ENCODE assay signal across 9 cellular contexts in the genomic region with DNA sequence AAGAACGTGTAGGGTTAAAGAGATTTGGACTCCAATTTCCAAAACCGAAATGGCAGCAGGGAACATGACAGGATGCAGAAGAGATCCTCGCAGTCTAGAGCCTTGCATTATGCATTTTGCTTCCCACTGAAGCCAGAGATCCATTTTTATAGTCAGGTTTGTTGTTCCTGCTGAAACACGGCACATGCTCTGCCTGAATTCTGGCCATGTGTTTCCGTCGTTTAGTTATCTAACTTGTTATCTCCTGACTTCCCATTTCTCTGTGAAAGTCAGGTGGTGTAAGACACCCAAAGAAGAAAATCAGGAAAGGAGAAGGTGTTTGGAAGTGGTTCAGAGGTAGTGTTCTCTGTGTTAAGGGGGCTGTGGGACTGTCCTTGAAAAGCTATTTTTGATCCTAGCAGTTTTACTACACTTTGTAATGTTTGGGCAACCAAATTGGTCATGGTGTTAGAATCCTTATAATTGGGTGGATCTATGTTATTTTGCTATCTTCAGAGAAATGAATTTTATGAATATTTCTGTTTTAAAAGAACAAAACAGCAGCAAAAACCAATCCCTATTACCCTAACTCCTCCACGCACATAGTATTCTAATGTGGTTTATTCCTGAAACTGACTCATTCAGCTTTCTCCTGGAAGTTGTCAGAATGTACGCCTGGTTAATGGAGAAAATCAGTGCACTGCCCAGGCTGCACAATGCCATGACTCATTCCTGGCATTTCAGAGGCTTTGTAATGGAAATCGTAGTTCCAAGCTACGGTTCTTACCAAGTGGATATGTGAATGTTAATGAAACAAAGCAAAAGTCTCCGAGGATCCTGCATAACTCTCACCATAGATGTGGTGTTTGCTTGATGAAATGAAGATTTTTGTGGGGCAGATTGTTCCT.
DNase-seq lines count a peak whose midpoint lies in the region; ATAC-seq and TF ChIP-seq lines count a peak whose summit lies in the region.
"Had no signal": no experiment of that assay in that cellular context is flagged by ENCODE, and none has a peak within 500 bp of the region (broad histone marks: within the 10 kb centered on the region; RNA-seq: fewer than 3 reads in every experiment).

No MANE protein-coding gene starts in this region.

- peak; percentile 75 for DNase-seq in HS-27A (ENCODE audit: low read depth)
- peak; percentile 93 for DNase-seq in mammary epithelial cell
- peak; percentile 96 for DNase-seq in iris pigment epithelial cell (ENCODE audit: low read depth)
- DNase-seq in stromal cell of bone marrow (ENCODE audit: low read depth), result peak; percentile 96
- DNase-seq in cortex of kidney (lab: John Stamatoyannopoulos, UW), result no peak
- no peak for DNase-seq in CD8-positive, alpha-beta T cell
- no peak for DNase-seq in T-cell
- DNase-seq: activated CD4-positive, alpha-beta memory T cell treated with anti-CD3 and anti-CD28 coated beads for 36 hours had no signal

- H3K36me3 Mint-ChIP-seq in CD8-positive, alpha-beta T cell, result no peaks in the 10 kb centered on the region
- no peaks in the 10 kb centered on the region for H3K36me3 Mint-ChIP-seq in T-cell
- H3K36me3 Mint-ChIP-seq: activated CD4-positive, alpha-beta memory T cell treated with anti-CD3 and anti-CD28 coated beads for 36 hours had no signal

- H3K79me2 ChIP-seq in mammary epithelial cell (ENCODE audit: insufficient read depth, low read length), result peaks cover 53% of the 10 kb centered on the region

- peaks cover 17% of the 10 kb centered on the region for H3K27me3 Mint-ChIP-seq in CD8-positive, alpha-beta T cell (ENCODE audit: low read depth)
- H3K27me3 Mint-ChIP-seq in T-cell, result peaks cover 0 to 3% of the 10 kb centered on the region in 2 donors
- H3K27me3 Mint-ChIP-seq: activated CD4-positive, alpha-beta memory T cell treated with anti-CD3 and anti-CD28 coated beads for 36 hours had no signal

- peak overlapping the region; percentile 86 for H3K4me2 ChIP-seq in mammary epithelial cell (ENCODE audit: insufficient read depth, low read depth, low read length)

- intact Hi-C loops in mammary epithelial cell (cut with micrococcal nuclease), result loop anchor here (5.0 kb wide), 1 partner anchor 85 kb away; no protein-coding TSS in a partner anchor
- intact Hi-C loops in CD8-positive, alpha-beta T cell (cut with DNase I, micrococcal nuclease), result no loop called here

- TF ChIP-seq CTCF in mammary epithelial cell (conservative IDR thresholded peaks at IDR 0.05 in 1 of 2, IDR thresholded peaks at IDR 0.05 in 1 of 2; ENCODE audit: extremely low read depth in 1 of 2, insufficient read depth in 1 of 2, low read depth in 1 of 2, low read length in 2 of 2), result no peak
- no peak for TF ChIP-seq CTCF in CD8-positive, alpha-beta T cell (IDR thresholded peaks at IDR 0.05)

- H3K4me1 ChIP-seq in mammary epithelial cell (ENCODE audit: insufficient read depth, low read length), result peaks cover 32% of the 10 kb centered on the region
- no peaks in the 10 kb centered on the region for H3K4me1 ChIP-seq in CD8-positive, alpha-beta T cell (ENCODE audit: insufficient read depth, low read length)

- dilution Hi-C loops in mammary epithelial cell (cut with HindIII; ENCODE audit: low sequenced_read_pairs), result no loop called here

- BruUV-seq in mammary epithelial cell (replicated peaks; lab: Mats Ljungman, UMichigan), result TSS peak; percentile 54

- no peaks in the 10 kb centered on the region for H3K9me3 Mint-ChIP-seq in CD8-positive, alpha-beta T cell
- H3K9me3 Mint-ChIP-seq in T-cell, result no peaks in the 10 kb centered on the region
- H3K9me3 Mint-ChIP-seq: activated CD4-positive, alpha-beta memory T cell treated with anti-CD3 and anti-CD28 coated beads for 36 hours had no signal

- ATAC-seq in CD8-positive, alpha-beta T cell, result no peak
- ATAC-seq in T-cell (replicated peaks in 1 of 4) (no peak), GM21576 (IDR thresholded peaks at IDR 0.05; ENCODE audit: unreplicated experiment) (no peak)

- POLR2A ChIA-PET in CD8-positive, alpha-beta T cell (lab: Charles Lee), result no interaction called here
- POLR2A ChIA-PET in T-cell (lab: Charles Lee), result no interaction called here

- peak overlapping the region in 2 of 3 experiments; percentile 14 for H3K4me3 ChIP-seq in mammary epithelial cell (replicated peaks in 1 of 3; ENCODE audit: insufficient read depth in 1 of 3, low read depth in 2 of 3, low read length in 3 of 3)
- no peak overlapping the region for H3K4me3 ChIP-seq in CD8-positive, alpha-beta T cell (ENCODE audit: low read depth, low read length)

- in situ Hi-C loops in mammary epithelial cell (cut with MboI; ENCODE audit: low sequenced_read_pairs in 2 of 2), result no loop called here

- H3K27ac Mint-ChIP-seq in CD8-positive, alpha-beta T cell, result no peak overlapping the region
- no peak overlapping the region for H3K27ac Mint-ChIP-seq in T-cell
- H3K27ac Mint-ChIP-seq: activated CD4-positive, alpha-beta memory T cell treated with anti-CD3 and anti-CD28 coated beads for 36 hours had no signal

- 38% methylated on average over 11 of the region's 11 CpGs for WGBS in mammary epithelial cell (ENCODE audit: low coverage, missing lambda C conversion rate)

- H3K4me3 Mint-ChIP-seq in CD8-positive, alpha-beta T cell, result no peak overlapping the region
- no peak overlapping the region for H3K4me3 Mint-ChIP-seq in T-cell
- H3K4me3 Mint-ChIP-seq: activated CD4-positive, alpha-beta memory T cell treated with anti-CD3 and anti-CD28 coated beads for 36 hours had no signal

- no peaks in the 10 kb centered on the region for H4K20me1 ChIP-seq in mammary epithelial cell (ENCODE audit: insufficient read depth, low read length)

- H3K36me3 ChIP-seq in mammary epithelial cell (ENCODE audit: insufficient read depth, low read length), result no peaks in the 10 kb centered on the region
- no peaks in the 10 kb centered on the region for H3K36me3 ChIP-seq in CD8-positive, alpha-beta T cell (ENCODE audit: insufficient read depth, low read length)

- peak overlapping the region; percentile 93 for H3K27ac ChIP-seq in mammary epithelial cell (ENCODE audit: insufficient read depth, low read depth, low read length)
- no peak overlapping the region for H3K27ac ChIP-seq in CD8-positive, alpha-beta T cell (ENCODE audit: low read depth, low read length)

- H3K27me3 ChIP-seq in mammary epithelial cell (ENCODE audit: insufficient read depth, low read length), result no peaks in the 10 kb centered on the region
- no peaks in the 10 kb centered on the region for H3K27me3 ChIP-seq in CD8-positive, alpha-beta T cell (ENCODE audit: insufficient read depth, low read length)

- peak overlapping the region; percentile 12 for H2AFZ ChIP-seq in mammary epithelial cell (ENCODE audit: low read depth, low read length)

- H3K9me3 ChIP-seq in mammary epithelial cell (replicated peaks; ENCODE audit: insufficient read depth, low read length), result no peaks in the 10 kb centered on the region
- H3K9me3 ChIP-seq in CD8-positive, alpha-beta T cell (ENCODE audit: low read length), result no peaks in the 10 kb centered on the region

- CTCF ChIA-PET in mammary epithelial cell (lab: Charles Lee; ENCODE audit: low non-redundant PET) (interaction anchor here (0.6 kb wide), 2 partner anchors 14 to 109 kb away, joined by 3 read pairs; no protein-coding TSS in a partner anchor), T-cell (lab: Charles Lee) (interaction anchor here in 1 of 2 donors (0.6 kb wide), 1 partner anchor 52 kb away, joined by 4 read pairs; no protein-coding TSS in a partner anchor)
- CTCF ChIA-PET in CD8-positive, alpha-beta T cell (lab: Charles Lee), result no interaction called here

- peak overlapping the region; percentile 72 for H3K9ac ChIP-seq in mammary epithelial cell (ENCODE audit: insufficient read depth, low read length)

- no peaks in the 10 kb centered on the region for H3K4me1 Mint-ChIP-seq in CD8-positive, alpha-beta T cell (ENCODE audit: low read depth)
- H3K4me1 Mint-ChIP-seq in T-cell, result no peaks in the 10 kb centered on the region

Comparison
In these comparisons a context has a peak if more than half of its experiments do, and no peak if none do; other contexts are left out.
1. DNase-seq: peak in HS-27A (single experiment), mammary epithelial cell (single experiment), iris pigment epithelial cell (single experiment) and stromal cell of bone marrow (single experiment); none in cortex of kidney (single experiment), CD8-positive, alpha-beta T cell (0 of 7) and T-cell (0 of 34).